ENCODE assay signal across 9 cellular contexts in genomic region chr5:142716963-142717362, GRCh38. TPM values are rescaled to one million over a fixed set of nuclear protein-coding genes. Genes with fewer than 3 reads are reported as not detected.
A peak's percentile ranks its signal among the peaks of the same experiment; 100 is the strongest.
DNase-seq lines count a peak whose midpoint lies in the region; ATAC-seq, FAIRE-seq and TF ChIP-seq lines count a peak whose summit lies in the region.
"Had no signal": no experiment of that assay in that cellular context is flagged by ENCODE, and none has a peak within 500 bp of the region (broad histone marks: within the 10 kb centered on the region; RNA-seq: fewer than 3 reads in every experiment).

No MANE protein-coding gene starts in this region.

- TF ChIP-seq CTCF in bronchial epithelial cell (IDR thresholded peaks at IDR 0.05; ENCODE audit: insufficient read depth, low read length, severe bottlenecking), result peak; percentile 67

- no peak for FAIRE-seq in bronchial epithelial cell (lab: Jason Lieb, UNC)

- 0 out of 2 replicates have a peak, but pooled peaks cover 3% of the 10 kb centered on the region for H3K4me1 ChIP-seq in SJCRH30
- H3K4me1 ChIP-seq: uterus had no signal

- ATAC-seq in GM18502 (IDR thresholded peaks at IDR 0.05; ENCODE audit: poor library complexity, unreplicated experiment), result peak; percentile 62
- peak; percentile 29 for ATAC-seq in HG03520 (IDR thresholded peaks at IDR 0.05; ENCODE audit: unreplicated experiment)
- no peak for ATAC-seq in GM21576 (IDR thresholded peaks at IDR 0.05; ENCODE audit: unreplicated experiment)

- H3K4me3 ChIP-seq in SJCRH30 (no peak overlapping the region), bronchial epithelial cell (ENCODE audit: low read depth, low read length) (no peak overlapping the region)
- H3K4me3 ChIP-seq: uterus had no signal

- H3K36me3 ChIP-seq in SJCRH30, result no peaks in the 10 kb centered on the region
- H3K36me3 ChIP-seq in bronchial epithelial cell (ENCODE audit: control insufficient read depth, insufficient read depth, low read length), result no peaks in the 10 kb centered on the region
- H3K36me3 ChIP-seq: uterus had no signal

- H3K27me3 ChIP-seq in SJCRH30 (no peaks in the 10 kb centered on the region), bronchial epithelial cell (ENCODE audit: control insufficient read depth, insufficient read depth, low read length) (no peaks in the 10 kb centered on the region)
- H3K27me3 ChIP-seq: uterus had no signal

- DNase-seq in AG08395 (ENCODE audit: low spot score), result peak; percentile 29
- DNase-seq in SJCRH30, result peak; percentile 53 to 76
- peak; percentile 49 for DNase-seq in bronchial epithelial cell (ENCODE audit: low read depth)
- DNase-seq in islet precursor cell, result peak; percentile 89
- DNase-seq in stimulated activated CD8-positive, alpha-beta memory T cell treated with anti-CD3 and anti-CD28 coated beads, Interleukin-2, amount 100 ng/mL, for 48 hours (ENCODE audit: low read depth in 2 of 2), result peak; percentile 14 to 20

- H3K27ac ChIP-seq in SJCRH30, result no peak overlapping the region

- H3K9me3 ChIP-seq in SJCRH30 (replicated peaks), result no peaks in the 10 kb centered on the region
- H3K9me3 ChIP-seq: uterus had no signal

RNA-seq across cellular contexts. Expression of gene FGF1, which starts 31.1 kb away (rescaled TPM):
- total RNA-seq in SJCRH30 (2014; rRNA removed; shearing (Covaris generic)), result not detected in 2 replicates
- total RNA-seq in bronchial epithelial cell, result under 0.01 and 0.38 TPM in 2 replicates

RNA-seq across cellular contexts. Expression of gene ARHGAP26, which starts 53.2 kb away (rescaled TPM):
- total RNA-seq in SJCRH30 (2014; rRNA removed; shearing (Covaris generic)), result 16.9 and 18.8 TPM in 2 replicates
- total RNA-seq in bronchial epithelial cell, result 17.1 and 23.8 TPM in 2 replicates

Comparison
In these comparisons a context has a peak if more than half of its experiments do, and no peak if none do; other contexts are left out.
1. DNase-seq: peak in every context shown above with its lines; median percentile 89 in islet precursor cell; 64 in SJCRH30; 49 in bronchial epithelial cell; 29 in AG08395; 17 in stimulated activated CD8-positive, alpha-beta memory T cell treated with anti-CD3 and anti-CD28 coated beads, Interleukin-2, amount 100 ng/mL, for 48 hours.